Comparison of ENCODE assay signal across 8 cellular contexts in the genomic region with DNA sequence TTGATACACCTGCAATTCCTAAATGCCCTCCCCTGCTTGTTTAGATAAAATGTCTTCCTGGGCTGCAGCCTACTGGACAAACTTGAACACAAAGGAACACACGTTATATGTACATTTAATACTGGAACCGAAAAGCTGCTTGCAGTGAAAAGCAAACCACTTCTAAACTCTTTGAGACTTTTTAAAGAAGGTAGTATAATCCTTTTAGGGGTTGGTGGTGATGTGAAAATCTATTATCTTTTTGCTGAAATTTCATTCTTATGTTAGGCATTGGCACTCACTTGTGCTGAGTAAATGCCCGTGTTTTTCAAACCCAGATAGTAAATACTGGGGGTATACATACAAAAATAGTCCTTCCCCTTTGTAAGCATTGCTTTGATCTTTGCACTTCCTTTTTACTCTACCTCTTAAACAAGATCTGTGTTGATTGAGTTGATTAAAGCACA.
DNase-seq lines count a peak whose midpoint lies in the region; ATAC-seq and TF ChIP-seq lines count a peak whose summit lies in the region.

No MANE protein-coding gene starts in this region.

- H3K27ac ChIP-seq in 22Rv1 (peak overlapping the region; percentile 96), VCaP (peak overlapping the region; percentile 99)

- peak; percentile 40 for DNase-seq in left kidney (ENCODE audit: low read depth, low spot score)
- DNase-seq in activated CD4-positive, alpha-beta T cell treated with anti-CD3 and anti-CD28 coated beads, Interleukin-2, amount 50 U/mL, for 1 hour, result no peak

- no peak for TF ChIP-seq POLR2A in GM18505 (IDR thresholded peaks at IDR 0.05; ENCODE audit: borderline replicate concordance, extremely low read depth, insufficient read depth, insufficient read length)

- peak overlapping the region; percentile 78 for H3K4me3 ChIP-seq in GM12875 (ENCODE audit: low read depth, low read length)

- ATAC-seq in GM18505 (IDR thresholded peaks at IDR 0.05; ENCODE audit: unreplicated experiment) (no peak), GM19397 (IDR thresholded peaks at IDR 0.05; ENCODE audit: unreplicated experiment) (no peak), HG02588 (IDR thresholded peaks at IDR 0.05; ENCODE audit: unreplicated experiment) (no peak)

- TF ChIP-seq CTCF in 22Rv1 (IDR thresholded peaks at IDR 0.05) (no peak), GM12875 (IDR thresholded peaks at IDR 0.05; ENCODE audit: borderline replicate concordance, insufficient read depth, low read depth, low read length) (no peak), VCaP (conservative IDR thresholded peaks at IDR 0.05) (no peak)
